In the genomic region with DNA sequence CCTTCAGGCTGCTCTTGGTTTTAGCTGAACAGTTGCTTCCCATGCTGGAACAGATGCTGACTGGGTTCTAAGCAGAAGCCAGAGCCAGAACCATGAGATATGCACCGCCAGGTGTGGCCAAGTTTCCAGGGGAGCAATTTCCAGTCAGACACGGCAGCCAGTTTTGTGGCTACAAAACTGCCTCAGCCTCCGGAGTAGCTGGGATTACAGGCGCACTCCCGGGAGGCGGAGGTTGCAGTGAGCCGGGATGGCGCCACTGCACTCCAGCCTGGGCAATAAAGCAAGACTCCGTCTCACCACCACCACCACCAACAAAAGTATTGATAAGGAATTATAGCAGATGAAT, we compare ENCODE assay signal across 8 cellular contexts. TPM values are rescaled to one million over a fixed set of nuclear protein-coding genes. Genes with fewer than 3 reads are reported as not detected.
DNase-seq lines count a peak whose midpoint lies in the region; ATAC-seq, FAIRE-seq and TF ChIP-seq lines count a peak whose summit lies in the region.

No MANE protein-coding gene starts in this region.

- TF ChIP-seq EP300 in Ishikawa (IDR thresholded peaks at IDR 0.05; ENCODE audit: borderline replicate concordance): no peak
- TF ChIP-seq EP300 in stomach (IDR thresholded peaks at IDR 0.05): no peak

- no peak for TF ChIP-seq POLR2A in stomach (IDR thresholded peaks at IDR 0.05)

- H3K4me1 Mint-ChIP-seq in Calu3 (ENCODE audit: low read depth, unreplicated experiment): no peaks in the 10 kb centered on the region

- TF ChIP-seq RAD21 in Ishikawa (IDR thresholded peaks at IDR 0.05; ENCODE audit: low read depth): no peak

- dilution Hi-C loops in keratinocyte (cut with MboI; ENCODE audit: extremely low pct_ligation_motif_present, low sequenced_read_pairs): no loop called here

- ATAC-seq in sciatic nerve: no peak
- no peak for ATAC-seq in GM19023 (IDR thresholded peaks at IDR 0.05; ENCODE audit: unreplicated experiment)

- H3K9ac ChIP-seq in keratinocyte (ENCODE audit: control insufficient read depth, extremely low read depth, insufficient read depth, low read length): peak overlapping the region; percentile 69

- intact Hi-C loops in Calu3 (cut with micrococcal nuclease; ENCODE audit: unreplicated experiment) (no loop called here), stomach (cut with DNase I; ENCODE audit: low total_unique reads) (no loop called here), sciatic nerve (cut with DNase I) (no loop called here)

- H3K27me3 ChIP-seq in keratinocyte (ENCODE audit: control insufficient read depth, extremely low read depth, insufficient read depth, low read length): no peaks in the 10 kb centered on the region
- no peaks in the 10 kb centered on the region for H3K27me3 ChIP-seq in stomach

- H3K9me3 ChIP-seq in keratinocyte (ENCODE audit: control insufficient read depth, low read depth, low read length): no peaks in the 10 kb centered on the region
- no peaks in the 10 kb centered on the region for H3K9me3 ChIP-seq in stomach

- H3K27ac Mint-ChIP-seq in Calu3 (ENCODE audit: unreplicated experiment): peak overlapping the region; percentile 80

- H3K4me1 ChIP-seq in keratinocyte (ENCODE audit: control insufficient read depth, extremely low read depth, insufficient read depth, low read length) (peaks cover 14% of the 10 kb centered on the region), stomach (peaks cover 6 to 40% (median 22%) of the 10 kb centered on the region in 4 donors)

- no peaks in the 10 kb centered on the region for H3K27me3 Mint-ChIP-seq in Calu3 (ENCODE audit: unreplicated experiment)

- no peaks in the 10 kb centered on the region for H4K20me1 ChIP-seq in keratinocyte (ENCODE audit: control insufficient read depth, extremely low read depth, insufficient read depth, low read length)

- no peak for FAIRE-seq in keratinocyte (lab: Jason Lieb, UNC)

- WGBS in stomach, 5 donors: 15 to 59% (median 21%) methylated on average over 9 of the region's 9 CpGs

- H3K4me2 ChIP-seq in keratinocyte (ENCODE audit: control insufficient read depth, extremely low read depth, insufficient read depth, low read depth, low read length): peak overlapping the region; percentile 94

- peak overlapping the region; percentile 65 to 93 (median 81) for H3K4me3 ChIP-seq in keratinocyte (ENCODE audit: control insufficient read depth in 2 of 3, extremely low read depth in 1 of 3, insufficient read depth in 2 of 3, low read depth in 1 of 3, low read length in 3 of 3)
- peak overlapping the region; percentile 67 to 91 (median 72) for H3K4me3 ChIP-seq in stomach

- no peak for TF ChIP-seq CTCF in Calu3 (IDR thresholded peaks at IDR 0.05; ENCODE audit: unreplicated experiment)
- TF ChIP-seq CTCF in keratinocyte (optimal IDR thresholded peaks at IDR 0.05 in 1 of 3, IDR thresholded peaks at IDR 0.05 in 1 of 3, conservative IDR thresholded peaks at IDR 0.05 in 1 of 3; ENCODE audit: extremely low read depth in 1 of 3, insufficient read depth in 2 of 3, low read length in 3 of 3): peak in 1 of 3 experiments; percentile 7
- no peak for TF ChIP-seq CTCF in stomach (IDR thresholded peaks at IDR 0.05)

- no peaks in the 10 kb centered on the region for H3K9me3 Mint-ChIP-seq in Calu3 (ENCODE audit: low read depth, unreplicated experiment)

- no TSS peak for BruUV-seq in Calu3 (replicated peaks; lab: Mats Ljungman, UMichigan)

- DNase-seq in Calu3 (peak; percentile 44), amniotic epithelial cell (ENCODE audit: low read depth) (peak; percentile 25), keratinocyte (ENCODE audit: low read depth, low spot score) (no peak), stomach (peak; percentile 32), sciatic nerve (ENCODE audit: low spot score) (no peak), SK-N-DZ (ENCODE audit: low spot score) (no peak)

- H3K36me3 Mint-ChIP-seq in Calu3 (ENCODE audit: insufficient read depth, unreplicated experiment): peaks cover 25% of the 10 kb centered on the region

- CTCF ChIA-PET in Calu3 (lab: Charles Lee): interaction anchor here (0.5 to 1.5 kb wide), 3 partner anchors 14 to 63 kb away, joined by 3 to 4 read pairs (median 3); no protein-coding TSS in a partner anchor

- H3K27ac ChIP-seq in keratinocyte (ENCODE audit: control insufficient read depth, insufficient read depth, low read length) (peak overlapping the region; percentile 51), stomach (peak overlapping the region; percentile 67 to 94 (median 91))

- H3K36me3 ChIP-seq in keratinocyte (ENCODE audit: control insufficient read depth in 2 of 2, extremely low read depth in 1 of 2, insufficient read depth in 2 of 2, low read length in 2 of 2) (no peaks in the 10 kb centered on the region), stomach (no peaks in the 10 kb centered on the region)

- H3K4me3 Mint-ChIP-seq in Calu3 (ENCODE audit: low read depth, unreplicated experiment): peak overlapping the region; percentile 78

- no peaks in the 10 kb centered on the region for H3K9me1 ChIP-seq in keratinocyte (ENCODE audit: control insufficient read depth, extremely low read depth, insufficient read depth, low read length)

- no peaks in the 10 kb centered on the region for H3K79me2 ChIP-seq in keratinocyte (ENCODE audit: control insufficient read depth, insufficient read depth, low read length)

- H2AFZ ChIP-seq in keratinocyte (ENCODE audit: control insufficient read depth, low read length): peak overlapping the region; percentile 68

TF ChIP-seq in Ishikawa, 13 proteins besides CTCF, POLR2A, EP300 and RAD21:
- TF ChIP-seq CEBPB (IDR thresholded peaks at IDR 0.05) (no peak), EGR1 (IDR thresholded peaks at IDR 0.05) (no peak), YY1 (IDR thresholded peaks at IDR 0.05; ENCODE audit: low read depth) (0 out of 2 replicates have a peak, but pooled peaks have one; percentile 23), FOXM1 (IDR thresholded peaks at IDR 0.05; ENCODE audit: borderline replicate concordance, low read depth) (no peak), TAF1 (IDR thresholded peaks at IDR 0.05; ENCODE audit: low read depth) (peak; percentile 57; the same call in 1 of the 2 replicates)

RNA-seq across cellular contexts. Expression of gene FAM161A, which starts 1.3 kb away (rescaled TPM):
- total RNA-seq in Calu3 (2022) (9.1 and 13.4 TPM in 2 replicates), stomach (10 to 100 TPM in 1 of 5 donors, 1 to 10 TPM in 4; 1.7 to 23.9 (median 6.6) TPM), sciatic nerve (5.9 TPM)
- polyA plus RNA-seq in keratinocyte (0.78 to 2.1 TPM (median 1.1 TPM) in 3 replicates), stomach (1 to 10 TPM; 2.1 to 4.7 (median 2.5) TPM)
- 1.1 TPM for polyA plus RNA-seq in keratinocyte (2011; ENCODE audit: low read depth)
- polyA plus RNA-seq in keratinocyte (2011; cell fraction: cytosol; rRNA removed): 0.48 and 0.63 TPM in 2 replicates
- 2.5 and 2.7 TPM in 2 replicates for polyA plus RNA-seq in keratinocyte (2011; cell fraction: nucleus; rRNA removed)
- polyA plus RNA-seq in keratinocyte (2012; ENCODE audit: low replicate concordance): 0.45 and 1.5 TPM in 2 replicates
- 0.07 to 1.3 TPM (median 0.10 TPM) in 3 replicates for polyA minus RNA-seq in keratinocyte
- polyA minus RNA-seq in keratinocyte (2011; cell fraction: cytosol; rRNA and poly(A)+ RNA removed): not detected
- 0.21 and 1.2 TPM in 2 replicates for polyA minus RNA-seq in keratinocyte (2011; cell fraction: nucleus; rRNA and poly(A)+ RNA removed)
- 7.6 and 8.3 TPM in 2 replicates for polyA plus RNA-seq in SK-N-DZ (2014; cell fraction: cytosol; rRNA removed)
- polyA plus RNA-seq in SK-N-DZ (2014; cell fraction: nucleus; rRNA removed): 31.7 and 74.9 TPM in 2 replicates

RNA-seq across cellular contexts. Expression of gene CCT4, which starts 33.3 kb away (rescaled TPM):
- total RNA-seq in Calu3 (2022): 221 and 236 TPM in 2 replicates
- 120 to 227 TPM (median 175 TPM) in 3 replicates for polyA plus RNA-seq in keratinocyte
- polyA plus RNA-seq in keratinocyte (2011; ENCODE audit: low read depth): 125 TPM
- polyA plus RNA-seq in keratinocyte (2011; cell fraction: cytosol; rRNA removed): 127 and 199 TPM in 2 replicates
- 101 and 129 TPM in 2 replicates for polyA plus RNA-seq in keratinocyte (2011; cell fraction: nucleus; rRNA removed)
- 147 and 183 TPM in 2 replicates for polyA plus RNA-seq in keratinocyte (2012; ENCODE audit: low replicate concordance)
- polyA minus RNA-seq in keratinocyte: 54.7 to 133 TPM (median 61.9 TPM) in 3 replicates
- 120 TPM for polyA minus RNA-seq in keratinocyte (2011; cell fraction: cytosol; rRNA and poly(A)+ RNA removed)
- 59.3 and 83.1 TPM in 2 replicates for polyA minus RNA-seq in keratinocyte (2011; cell fraction: nucleus; rRNA and poly(A)+ RNA removed)
- total RNA-seq in stomach: 100 to 1,000 TPM in 1 of 5 donors, 10 to 100 TPM in 4; 18.5 to 109 (median 61.6) TPM
- polyA plus RNA-seq in stomach: 10 to 100 TPM; 59.0 to 90.7 (median 75.5) TPM
- total RNA-seq in sciatic nerve: 78.9 TPM
- polyA plus RNA-seq in SK-N-DZ (2014; cell fraction: cytosol; rRNA removed): 341 and 359 TPM in 2 replicates
- 123 and 146 TPM in 2 replicates for polyA plus RNA-seq in SK-N-DZ (2014; cell fraction: nucleus; rRNA removed)

RNA-seq across cellular contexts. Expression of gene COMMD1, which starts 50.3 kb away (rescaled TPM):
- total RNA-seq in Calu3 (2022) (19.4 and 26.0 TPM in 2 replicates), stomach (100 to 1,000 TPM in 2 of 5 donors, 10 to 100 TPM in 3; 12.1 to 155 (median 46.2) TPM), sciatic nerve (30.1 TPM)
- polyA plus RNA-seq in keratinocyte (33.2 to 44.8 TPM (median 35.8 TPM) in 3 replicates), stomach (10 to 100 TPM; 45.1 to 60.3 (median 48.6) TPM)
- polyA plus RNA-seq in keratinocyte (2011; ENCODE audit: low read depth): 26.0 TPM
- 34.7 and 45.2 TPM in 2 replicates for polyA plus RNA-seq in keratinocyte (2011; cell fraction: cytosol; rRNA removed)
- polyA plus RNA-seq in keratinocyte (2011; cell fraction: nucleus; rRNA removed): 21.9 and 26.2 TPM in 2 replicates
- 46.7 and 52.2 TPM in 2 replicates for polyA plus RNA-seq in keratinocyte (2012; ENCODE audit: low replicate concordance)
- polyA minus RNA-seq in keratinocyte: 4.2 to 24.4 TPM (median 20.2 TPM) in 3 replicates
- 29.5 TPM for polyA minus RNA-seq in keratinocyte (2011; cell fraction: cytosol; rRNA and poly(A)+ RNA removed)
- polyA minus RNA-seq in keratinocyte (2011; cell fraction: nucleus; rRNA and poly(A)+ RNA removed): 8.4 and 11.1 TPM in 2 replicates
- polyA plus RNA-seq in SK-N-DZ (2014; cell fraction: cytosol; rRNA removed): 38.0 and 38.1 TPM in 2 replicates
- polyA plus RNA-seq in SK-N-DZ (2014; cell fraction: nucleus; rRNA removed): 21.8 and 26.3 TPM in 2 replicates

Comparison
In these comparisons a context has a peak if more than half of its experiments do, and no peak if none do; other contexts are left out.
1. DNase-seq: peak in Calu3 (single experiment), amniotic epithelial cell (single experiment) and stomach (single experiment); none in keratinocyte (single experiment), sciatic nerve (single experiment) and SK-N-DZ (single experiment).